ENCODE assay signal across 1 cellular context in genomic region chr15:98647026-98647773, GRCh38.
TF ChIP-seq lines count a peak whose summit lies in the region.

No MANE protein-coding gene starts in this region.

TF ChIP-seq in HepG2, 621 proteins besides CTCF, POLR2A, EP300 and RAD21 (continued from another document and continues in another):
- TF ChIP-seq, protein P1, sequence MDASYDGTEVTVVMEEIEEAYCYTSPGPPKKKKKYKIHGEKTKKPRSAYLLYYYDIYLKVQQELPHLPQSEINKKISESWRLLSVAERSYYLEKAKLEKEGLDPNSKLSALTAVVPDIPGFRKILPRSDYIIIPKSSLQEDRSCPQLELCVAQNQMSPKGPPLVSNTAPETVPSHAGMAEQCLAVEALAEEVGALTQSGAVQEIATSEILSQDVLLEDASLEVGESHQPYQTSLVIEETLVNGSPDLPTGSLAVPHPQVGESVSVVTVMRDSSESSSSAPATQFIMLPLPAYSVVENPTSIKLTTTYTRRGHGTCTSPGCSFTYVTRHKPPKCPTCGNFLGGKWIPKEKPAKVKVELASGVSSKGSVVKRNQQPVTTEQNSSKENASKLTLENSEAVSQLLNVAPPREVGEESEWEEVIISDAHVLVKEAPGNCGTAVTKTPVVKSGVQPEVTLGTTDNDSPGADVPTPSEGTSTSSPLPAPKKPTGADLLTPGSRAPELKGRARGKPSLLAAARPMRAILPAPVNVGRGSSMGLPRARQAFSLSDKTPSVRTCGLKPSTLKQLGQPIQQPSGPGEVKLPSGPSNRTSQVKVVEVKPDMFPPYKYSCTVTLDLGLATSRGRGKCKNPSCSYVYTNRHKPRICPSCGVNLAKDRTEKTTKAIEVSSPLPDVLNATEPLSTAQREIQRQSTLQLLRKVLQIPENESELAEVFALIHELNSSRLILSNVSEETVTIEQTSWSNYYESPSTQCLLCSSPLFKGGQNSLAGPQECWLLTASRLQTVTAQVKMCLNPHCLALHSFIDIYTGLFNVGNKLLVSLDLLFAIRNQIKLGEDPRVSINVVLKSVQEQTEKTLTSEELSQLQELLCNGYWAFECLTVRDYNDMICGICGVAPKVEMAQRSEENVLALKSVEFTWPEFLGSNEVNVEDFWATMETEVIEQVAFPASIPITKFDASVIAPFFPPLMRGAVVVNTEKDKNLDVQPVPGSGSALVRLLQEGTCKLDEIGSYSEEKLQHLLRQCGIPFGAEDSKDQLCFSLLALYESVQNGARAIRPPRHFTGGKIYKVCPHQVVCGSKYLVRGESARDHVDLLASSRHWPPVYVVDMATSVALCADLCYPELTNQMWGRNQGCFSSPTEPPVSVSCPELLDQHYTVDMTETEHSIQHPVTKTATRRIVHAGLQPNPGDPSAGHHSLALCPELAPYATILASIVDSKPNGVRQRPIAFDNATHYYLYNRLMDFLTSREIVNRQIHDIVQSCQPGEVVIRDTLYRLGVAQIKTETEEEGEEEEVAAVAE (CRISPR knock-in tag; IDR thresholded peaks at IDR 0.05; ENCODE audit: borderline replicate concordance), result no peak
- TF ChIP-seq FOXK2 (IDR thresholded peaks at IDR 0.05) (no peak), ZNF776 (CRISPR knock-in tag; IDR thresholded peaks at IDR 0.05) (peak; percentile 94; the same call in 1 of the 2 replicates), ZNF512B (CRISPR knock-in tag; IDR thresholded peaks at IDR 0.05; ENCODE audit: borderline replicate concordance) (no peak), ZNF235 (CRISPR knock-in tag; IDR thresholded peaks at IDR 0.05; ENCODE audit: borderline replicate concordance) (0 out of 2 replicates have a peak, but pooled peaks have one; percentile 42), ZNF33B (CRISPR knock-in tag; IDR thresholded peaks at IDR 0.05) (peak; percentile 51; the same call in 1 of the 2 replicates), ZFP90 (CRISPR knock-in tag; IDR thresholded peaks at IDR 0.05; ENCODE audit: borderline replicate concordance) (peak; percentile 46; the same call in 1 of the 2 replicates), ATRX (CRISPR knock-in tag; IDR thresholded peaks at IDR 0.05; ENCODE audit: borderline replicate concordance) (no peak), REST (IDR thresholded peaks at IDR 0.05; ENCODE audit: borderline replicate concordance in 1 of 2, low read depth in 1 of 2, low read length in 2 of 2) (no peak), TAF1 (CRISPR knock-in tag; IDR thresholded peaks at IDR 0.05) (no peak), U2AF2 (IDR thresholded peaks at IDR 0.05; ENCODE audit: low read depth, low read length) (no peak), KLF11 (CRISPR knock-in tag; IDR thresholded peaks at IDR 0.05) (no peak), ATF2 (CRISPR knock-in tag; IDR thresholded peaks at IDR 0.05) (no peak), ZNF230 (CRISPR knock-in tag; IDR thresholded peaks at IDR 0.05) (0 out of 2 replicates have a peak, but pooled peaks have one; percentile 55), NCOA1 (CRISPR knock-in tag; IDR thresholded peaks at IDR 0.05) (no peak), ZMAT3 (CRISPR knock-in tag; conservative IDR thresholded peaks at IDR 0.05) (peak; percentile 85), HINFP (CRISPR knock-in tag; IDR thresholded peaks at IDR 0.05; ENCODE audit: low read depth) (peak; percentile 71; the same call in 1 of the 2 replicates), SNRNP70 (IDR thresholded peaks at IDR 0.05; ENCODE audit: low read depth, low read length) (no peak), ZNF10 (CRISPR knock-in tag; IDR thresholded peaks at IDR 0.05; ENCODE audit: borderline replicate concordance, low read depth) (no peak), ZNF264 (CRISPR knock-in tag; IDR thresholded peaks at IDR 0.05) (no peak), ZNF850 (CRISPR knock-in tag; conservative IDR thresholded peaks at IDR 0.05) (no peak), FIP1L1 (IDR thresholded peaks at IDR 0.05; ENCODE audit: borderline replicate concordance, insufficient read depth, low read depth, low read length) (no peak), ZNF3 (CRISPR knock-in tag; IDR thresholded peaks at IDR 0.05) (no peak), MYC (CRISPR knock-in tag; IDR thresholded peaks at IDR 0.05; ENCODE audit: borderline replicate concordance) (peak; percentile 90), TBX3 (IDR thresholded peaks at IDR 0.05; ENCODE audit: borderline replicate concordance) (no peak)
- TF ChIP-seq, protein P2, sequence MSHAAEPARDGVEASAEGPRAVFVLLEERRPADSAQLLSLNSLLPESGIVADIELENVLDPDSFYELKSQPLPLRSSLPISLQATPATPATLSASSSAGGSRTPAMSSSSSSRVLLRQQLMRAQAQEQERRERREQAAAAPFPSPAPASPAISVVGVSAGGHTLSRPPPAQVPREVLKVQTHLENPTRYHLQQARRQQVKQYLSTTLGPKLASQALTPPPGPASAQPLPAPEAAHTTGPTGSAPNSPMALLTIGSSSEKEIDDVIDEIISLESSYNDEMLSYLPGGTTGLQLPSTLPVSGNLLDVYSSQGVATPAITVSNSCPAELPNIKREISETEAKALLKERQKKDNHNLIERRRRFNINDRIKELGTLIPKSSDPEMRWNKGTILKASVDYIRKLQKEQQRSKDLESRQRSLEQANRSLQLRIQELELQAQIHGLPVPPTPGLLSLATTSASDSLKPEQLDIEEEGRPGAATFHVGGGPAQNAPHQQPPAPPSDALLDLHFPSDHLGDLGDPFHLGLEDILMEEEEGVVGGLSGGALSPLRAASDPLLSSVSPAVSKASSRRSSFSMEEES (CRISPR knock-in tag; IDR thresholded peaks at IDR 0.05), result no peak
- TF ChIP-seq, protein P3, sequence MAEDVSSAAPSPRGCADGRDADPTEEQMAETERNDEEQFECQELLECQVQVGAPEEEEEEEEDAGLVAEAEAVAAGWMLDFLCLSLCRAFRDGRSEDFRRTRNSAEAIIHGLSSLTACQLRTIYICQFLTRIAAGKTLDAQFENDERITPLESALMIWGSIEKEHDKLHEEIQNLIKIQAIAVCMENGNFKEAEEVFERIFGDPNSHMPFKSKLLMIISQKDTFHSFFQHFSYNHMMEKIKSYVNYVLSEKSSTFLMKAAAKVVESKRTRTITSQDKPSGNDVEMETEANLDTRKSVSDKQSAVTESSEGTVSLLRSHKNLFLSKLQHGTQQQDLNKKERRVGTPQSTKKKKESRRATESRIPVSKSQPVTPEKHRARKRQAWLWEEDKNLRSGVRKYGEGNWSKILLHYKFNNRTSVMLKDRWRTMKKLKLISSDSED (CRISPR knock-in tag; IDR thresholded peaks at IDR 0.05), result no peak; the same call in 1 of the 2 replicates
- TF ChIP-seq, protein P4, sequence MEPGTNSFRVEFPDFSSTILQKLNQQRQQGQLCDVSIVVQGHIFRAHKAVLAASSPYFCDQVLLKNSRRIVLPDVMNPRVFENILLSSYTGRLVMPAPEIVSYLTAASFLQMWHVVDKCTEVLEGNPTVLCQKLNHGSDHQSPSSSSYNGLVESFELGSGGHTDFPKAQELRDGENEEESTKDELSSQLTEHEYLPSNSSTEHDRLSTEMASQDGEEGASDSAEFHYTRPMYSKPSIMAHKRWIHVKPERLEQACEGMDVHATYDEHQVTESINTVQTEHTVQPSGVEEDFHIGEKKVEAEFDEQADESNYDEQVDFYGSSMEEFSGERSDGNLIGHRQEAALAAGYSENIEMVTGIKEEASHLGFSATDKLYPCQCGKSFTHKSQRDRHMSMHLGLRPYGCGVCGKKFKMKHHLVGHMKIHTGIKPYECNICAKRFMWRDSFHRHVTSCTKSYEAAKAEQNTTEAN (CRISPR knock-in tag; conservative IDR thresholded peaks at IDR 0.05), result 0 out of 2 replicates have a peak, but pooled peaks have one; percentile 53
- TF ChIP-seq, protein P5, sequence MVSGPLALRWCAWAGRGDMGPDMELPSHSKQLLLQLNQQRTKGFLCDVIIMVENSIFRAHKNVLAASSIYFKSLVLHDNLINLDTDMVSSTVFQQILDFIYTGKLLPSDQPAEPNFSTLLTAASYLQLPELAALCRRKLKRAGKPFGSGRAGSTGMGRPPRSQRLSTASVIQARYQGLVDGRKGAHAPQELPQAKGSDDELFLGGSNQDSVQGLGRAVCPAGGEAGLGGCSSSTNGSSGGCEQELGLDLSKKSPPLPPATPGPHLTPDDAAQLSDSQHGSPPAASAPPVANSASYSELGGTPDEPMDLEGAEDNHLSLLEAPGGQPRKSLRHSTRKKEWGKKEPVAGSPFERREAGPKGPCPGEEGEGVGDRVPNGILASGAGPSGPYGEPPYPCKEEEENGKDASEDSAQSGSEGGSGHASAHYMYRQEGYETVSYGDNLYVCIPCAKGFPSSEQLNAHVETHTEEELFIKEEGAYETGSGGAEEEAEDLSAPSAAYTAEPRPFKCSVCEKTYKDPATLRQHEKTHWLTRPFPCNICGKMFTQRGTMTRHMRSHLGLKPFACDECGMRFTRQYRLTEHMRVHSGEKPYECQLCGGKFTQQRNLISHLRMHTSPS (CRISPR knock-in tag; IDR thresholded peaks at IDR 0.05; ENCODE audit: low read depth), result no peak
